In the genomic region with DNA sequence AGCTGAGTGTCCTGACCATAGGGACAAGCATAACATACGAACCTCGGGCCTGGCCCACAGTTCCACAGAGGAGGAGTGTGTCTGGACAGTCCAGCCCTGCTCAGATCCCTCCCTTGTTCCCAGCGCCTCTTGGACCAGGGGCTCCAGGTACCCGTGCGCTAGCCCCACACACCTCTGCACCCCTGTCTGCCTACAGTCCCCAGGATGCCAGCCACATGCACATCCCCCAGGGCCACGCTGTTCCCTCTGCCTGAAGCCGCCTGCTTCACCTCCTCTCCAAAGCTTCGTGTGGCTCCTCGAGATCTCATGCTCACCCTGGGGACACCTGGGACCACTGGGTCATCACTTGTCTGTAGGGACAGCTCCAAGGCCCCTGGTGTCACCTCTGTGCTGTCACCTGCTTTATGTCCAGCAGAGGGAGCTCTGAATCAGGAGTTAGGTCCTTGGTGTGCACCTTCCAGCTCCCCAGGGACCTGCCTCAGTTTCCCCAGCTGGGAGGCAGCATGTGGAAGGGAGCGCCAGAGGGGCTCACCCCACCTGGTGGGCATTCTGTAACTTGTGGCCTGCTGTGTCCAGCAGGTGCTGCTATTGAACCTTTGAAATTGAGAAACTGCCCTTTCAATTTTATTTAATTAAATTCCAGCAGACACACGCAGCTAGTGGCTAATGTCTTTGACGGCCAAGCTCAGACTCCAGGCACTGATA, we compare ENCODE assay signal across 9 cellular contexts. TPM values are rescaled to one million over a fixed set of nuclear protein-coding genes. Genes with fewer than 3 reads are reported as not detected.
DNase-seq lines count a peak whose midpoint lies in the region; ATAC-seq and TF ChIP-seq lines count a peak whose summit lies in the region.
"Had no signal": no experiment of that assay in that cellular context is flagged by ENCODE, and none has a peak within 500 bp of the region (broad histone marks: within the 10 kb centered on the region; RNA-seq: fewer than 3 reads in every experiment).

No MANE protein-coding gene starts in this region.

- peak; percentile 75 for ATAC-seq in activated CD4-positive, alpha-beta T cell treated with anti-CD3 and anti-CD28 coated beads for 36 hours
- peak; percentile 66 for ATAC-seq in naive thymus-derived CD4-positive, alpha-beta T cell
- ATAC-seq in GM18520 (IDR thresholded peaks at IDR 0.05; ENCODE audit: unreplicated experiment), result no peak

- no peak overlapping the region for H3K4me3 Mint-ChIP-seq in activated CD4-positive, alpha-beta T cell treated with anti-CD3 and anti-CD28 coated beads for 36 hours
- no peak overlapping the region for H3K4me3 Mint-ChIP-seq in naive thymus-derived CD4-positive, alpha-beta T cell
- H3K4me3 Mint-ChIP-seq: T-helper 1 cell treated with Interleukin-12 subunit alpha and Interleukin-12 subunit beta and Interleukin-4 antibody, amounts not matched to agents 30 μg/mL and 1 μg/mL, for 36 hours had no signal

- no peaks in the 10 kb centered on the region for H3K36me3 Mint-ChIP-seq in activated CD4-positive, alpha-beta T cell treated with anti-CD3 and anti-CD28 coated beads for 36 hours (ENCODE audit: low read depth)
- H3K36me3 Mint-ChIP-seq in naive thymus-derived CD4-positive, alpha-beta T cell, result no peaks in the 10 kb centered on the region

- CTCF ChIA-PET in activated CD4-positive, alpha-beta T cell treated with anti-CD3 and anti-CD28 coated beads for 36 hours (lab: Charles Lee), result interaction anchor here (0.6 to 3.7 kb wide), 27 partner anchors 9 to 904 kb away, joined by 3 to 22 read pairs (median 4); a partner anchor contains a TSS
- CTCF ChIA-PET in naive thymus-derived CD4-positive, alpha-beta T cell (lab: Charles Lee), result interaction anchor here (0.6 to 3.0 kb wide), 16 partner anchors 10 to 750 kb away, joined by 3 to 31 read pairs (median 4); a partner anchor contains a TSS

- no peaks in the 10 kb centered on the region for H3K4me1 ChIP-seq in naive thymus-derived CD4-positive, alpha-beta T cell (ENCODE audit: control insufficient read depth in 2 of 2, insufficient read depth in 2 of 2, low read length in 2 of 2)

- H3K27me3 Mint-ChIP-seq in activated CD4-positive, alpha-beta T cell treated with anti-CD3 and anti-CD28 coated beads for 36 hours, result peaks cover 4% of the 10 kb centered on the region
- peaks cover 0 to 9% (median 0%) of the 10 kb centered on the region in 5 donors for H3K27me3 Mint-ChIP-seq in naive thymus-derived CD4-positive, alpha-beta T cell

- H3K9me3 ChIP-seq in naive thymus-derived CD4-positive, alpha-beta T cell (ENCODE audit: control insufficient read depth in 2 of 3, low read length in 3 of 3), result no peaks in the 10 kb centered on the region

- H3K27ac Mint-ChIP-seq in activated CD4-positive, alpha-beta T cell treated with anti-CD3 and anti-CD28 coated beads for 36 hours, result no peak overlapping the region
- no peak overlapping the region for H3K27ac Mint-ChIP-seq in naive thymus-derived CD4-positive, alpha-beta T cell
- H3K27ac Mint-ChIP-seq: T-helper 1 cell treated with Interleukin-12 subunit alpha and Interleukin-12 subunit beta and Interleukin-4 antibody, amounts not matched to agents 30 μg/mL and 1 μg/mL, for 36 hours had no signal

- H3K4me1 Mint-ChIP-seq in activated CD4-positive, alpha-beta T cell treated with anti-CD3 and anti-CD28 coated beads for 36 hours, result no peaks in the 10 kb centered on the region
- peaks cover 0 to 6% (median 0%) of the 10 kb centered on the region in 7 donors for H3K4me1 Mint-ChIP-seq in naive thymus-derived CD4-positive, alpha-beta T cell

- peak; percentile 35 to 86 (median 72) for TF ChIP-seq CTCF in dorsolateral prefrontal cortex (IDR thresholded peaks at IDR 0.05 in 54 of 56, conservative IDR thresholded peaks at IDR 0.05 in 2 of 56; ENCODE audit: low read depth in 1 of 56, partially characterized antibody in 56 of 56)

- no peak overlapping the region for H3K4me3 ChIP-seq in dorsolateral prefrontal cortex
- H3K4me3 ChIP-seq in naive thymus-derived CD4-positive, alpha-beta T cell (ENCODE audit: low read length), result no peak overlapping the region

- POLR2A ChIA-PET in activated CD4-positive, alpha-beta T cell treated with anti-CD3 and anti-CD28 coated beads for 36 hours (lab: Charles Lee), result interaction anchor here (0.6 kb wide), 1 partner anchor 158 kb away, joined by 5 read pairs; no protein-coding TSS in a partner anchor
- POLR2A ChIA-PET in naive thymus-derived CD4-positive, alpha-beta T cell (lab: Charles Lee), result interaction anchor here (0.6 to 1.1 kb wide), 2 partner anchors 25 to 319 kb away, joined by 3 read pairs; no protein-coding TSS in a partner anchor

- H3K27me3 ChIP-seq in dorsolateral prefrontal cortex, result no peaks in the 10 kb centered on the region
- no peaks in the 10 kb centered on the region for H3K27me3 ChIP-seq in naive thymus-derived CD4-positive, alpha-beta T cell (ENCODE audit: control insufficient read depth in 2 of 2, insufficient read depth in 2 of 2, low read length in 2 of 2)

- DNase-seq in Daoy (ENCODE audit: low read depth), result peak; percentile 47
- DNase-seq in Kasumi-1 (lab: John Stamatoyannopoulos, UW), result peak; percentile 23 to 48
- peak; percentile 68 for DNase-seq in activated CD4-positive, alpha-beta T cell treated with anti-CD3 and anti-CD28 coated beads for 36 hours
- peak in 2 of 10 donors; percentile 27 to 44 for DNase-seq in dorsolateral prefrontal cortex
- DNase-seq in naive thymus-derived CD4-positive, alpha-beta T cell, result peak in 8 of 9 donors; percentile 22 to 60 (median 36)
- DNase-seq in globus pallidus (ENCODE audit: low spot score), result no peak
- no peak for DNase-seq in epidermal melanocyte (ENCODE audit: insufficient read length, low spot score)

- no peaks in the 10 kb centered on the region for H3K36me3 ChIP-seq in naive thymus-derived CD4-positive, alpha-beta T cell (ENCODE audit: control insufficient read depth in 2 of 3, insufficient read depth in 3 of 3, low read length in 3 of 3)

- no peak overlapping the region for H3K27ac ChIP-seq in dorsolateral prefrontal cortex
- no peak overlapping the region for H3K27ac ChIP-seq in naive thymus-derived CD4-positive, alpha-beta T cell (ENCODE audit: low read depth, low read length)

- intact Hi-C loops in activated CD4-positive, alpha-beta T cell treated with anti-CD3 and anti-CD28 coated beads for 36 hours (cut with DNase I, micrococcal nuclease), result loop anchor here (1.0 to 2.0 kb wide), 4 partner anchors 30 to 160 kb away; no protein-coding TSS in a partner anchor
- intact Hi-C loops in dorsolateral prefrontal cortex (cut with DNase I), result loop anchor here in 1 of 2 donors (2.0 kb wide), 1 partner anchor 160 kb away; no protein-coding TSS in a partner anchor
- intact Hi-C loops in naive thymus-derived CD4-positive, alpha-beta T cell (cut with micrococcal nuclease), result loop anchor here (1.0 kb wide), 2 partner anchors 68 to 158 kb away; no protein-coding TSS in a partner anchor

- no peaks in the 10 kb centered on the region for H3K9me3 Mint-ChIP-seq in activated CD4-positive, alpha-beta T cell treated with anti-CD3 and anti-CD28 coated beads for 36 hours (ENCODE audit: low read depth)
- H3K9me3 Mint-ChIP-seq in naive thymus-derived CD4-positive, alpha-beta T cell, result no peaks in the 10 kb centered on the region
- H3K9me3 Mint-ChIP-seq: T-helper 1 cell treated with Interleukin-12 subunit alpha and Interleukin-12 subunit beta and Interleukin-4 antibody, amounts not matched to agents 30 μg/mL and 1 μg/mL, for 36 hours had no signal

RNA-seq across cellular contexts. Expression of a gene that starts 7.3 kb away (rescaled TPM):
- total RNA-seq in Daoy (2014; rRNA removed; shearing (Covaris generic)), result 14.4 and 22.5 TPM in 2 replicates
- 10 to 100 TPM; 32.2 to 32.6 TPM for total RNA-seq in activated CD4-positive, alpha-beta T cell treated with anti-CD3 and anti-CD28 coated beads for 36 hours
- total RNA-seq in dorsolateral prefrontal cortex, result 10 to 100 TPM; 31.4 to 71.9 (median 38.9) TPM
- 10 to 100 TPM; 35.9 to 52.1 (median 42.0) TPM for total RNA-seq in naive thymus-derived CD4-positive, alpha-beta T cell
- polyA plus RNA-seq in naive thymus-derived CD4-positive, alpha-beta T cell, result 10 to 100 TPM; 27.5 to 46.9 TPM

RNA-seq across cellular contexts. Expression of a gene that starts 12.4 kb away (rescaled TPM):
- 0.51 and 1.7 TPM in 2 replicates for total RNA-seq in Daoy (2014; rRNA removed; shearing (Covaris generic))
- under 1 TPM in 1 of 2 experiments, not detected in 1; 0.14 TPM for total RNA-seq in activated CD4-positive, alpha-beta T cell treated with anti-CD3 and anti-CD28 coated beads for 36 hours
- 1 to 10 TPM in 4 of 120 experiments, under 1 TPM in 27, not detected in 89; 0.22 to 1.3 (median 0.63) TPM for total RNA-seq in dorsolateral prefrontal cortex
- not detected for total RNA-seq in naive thymus-derived CD4-positive, alpha-beta T cell
- polyA plus RNA-seq in naive thymus-derived CD4-positive, alpha-beta T cell, result not detected

RNA-seq across cellular contexts. Expression of a gene that starts 31.0 kb away (rescaled TPM):
- 10.6 and 12.9 TPM in 2 replicates for total RNA-seq in Daoy (2014; rRNA removed; shearing (Covaris generic))
- not detected for total RNA-seq in activated CD4-positive, alpha-beta T cell treated with anti-CD3 and anti-CD28 coated beads for 36 hours
- total RNA-seq in dorsolateral prefrontal cortex, result 10 to 100 TPM in 102 of 120 experiments, 1 to 10 TPM in 18; 5.4 to 44.1 (median 16.7) TPM
- total RNA-seq in naive thymus-derived CD4-positive, alpha-beta T cell, result not detected
- polyA plus RNA-seq in naive thymus-derived CD4-positive, alpha-beta T cell, result not detected

RNA-seq across cellular contexts. Expression of a gene that starts 49.3 kb away (rescaled TPM):
- 79.6 and 85.6 TPM in 2 replicates for total RNA-seq in Daoy (2014; rRNA removed; shearing (Covaris generic))
- total RNA-seq in activated CD4-positive, alpha-beta T cell treated with anti-CD3 and anti-CD28 coated beads for 36 hours, result 10 to 100 TPM; 73.4 to 77.6 TPM
- total RNA-seq in dorsolateral prefrontal cortex, result 100 to 1,000 TPM in 101 of 120 experiments, 10 to 100 TPM in 19; 89.0 to 166 (median 113) TPM
- total RNA-seq in naive thymus-derived CD4-positive, alpha-beta T cell, result 100 to 1,000 TPM in 4 of 5 experiments, 10 to 100 TPM in 1; 90.6 to 119 (median 107) TPM
- polyA plus RNA-seq in naive thymus-derived CD4-positive, alpha-beta T cell, result 10 to 100 TPM; 15.9 to 24.4 TPM

Comparison
In these comparisons a context has a peak if more than half of its experiments do, and no peak if none do; other contexts are left out.
1. DNase-seq: peak in Daoy (single experiment), Kasumi-1 (2 of 2), activated CD4-positive, alpha-beta T cell treated with anti-CD3 and anti-CD28 coated beads for 36 hours (single experiment) and naive thymus-derived CD4-positive, alpha-beta T cell (8 of 9); none in globus pallidus (single experiment) and epidermal melanocyte (single experiment).